In the genomic region with DNA sequence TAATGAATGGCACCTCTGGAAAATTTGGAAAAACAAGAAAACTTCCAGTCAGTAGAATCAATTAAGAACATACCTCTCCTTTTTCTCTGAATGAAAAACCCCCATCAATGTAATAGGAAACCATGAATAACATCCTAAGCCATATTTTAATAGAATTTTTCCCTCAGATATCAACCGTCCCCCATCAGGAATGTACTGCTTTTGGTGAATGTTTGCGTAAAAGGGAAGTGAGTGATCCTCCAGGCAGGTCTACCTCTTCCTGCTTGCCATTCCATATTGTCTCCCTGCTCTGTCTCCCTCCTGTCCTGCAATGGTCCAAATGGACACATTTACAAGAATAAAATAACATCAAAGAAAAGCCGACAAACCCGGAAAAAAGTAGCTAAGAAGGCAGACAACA, we compare ENCODE assay signal across 24 cellular contexts. TPM values are rescaled to one million over a fixed set of nuclear protein-coding genes. Genes with fewer than 3 reads are reported as not detected.
DNase-seq lines count a peak whose midpoint lies in the region; ATAC-seq and TF ChIP-seq lines count a peak whose summit lies in the region.
"Had no signal": no experiment of that assay in that cellular context is flagged by ENCODE, and none has a peak within 500 bp of the region (broad histone marks: within the 10 kb centered on the region; RNA-seq: fewer than 3 reads in every experiment).

No MANE protein-coding gene starts in this region.

- in situ Hi-C loops in GM23248 (cut with MboI): no loop called here

- no peaks in the 10 kb centered on the region for H3K9me2 ChIP-seq in GM23248 (ENCODE audit: insufficient read depth)

- no peak for TF ChIP-seq CTCF in RWPE2 (IDR thresholded peaks at IDR 0.05; ENCODE audit: poor library complexity, severe bottlenecking)

- peak; percentile 98 for ATAC-seq in RWPE2 (ENCODE audit: low read depth)
- ATAC-seq in GM19035 (IDR thresholded peaks at IDR 0.05; ENCODE audit: unreplicated experiment): no peak
- ATAC-seq: GM12878, T-cell had no signal

- H3K9me3 ChIP-seq in GM23248 (ENCODE audit: low read depth) (no peaks in the 10 kb centered on the region), RWPE2 (ENCODE audit: severe bottlenecking) (no peaks in the 10 kb centered on the region)

- no peaks in the 10 kb centered on the region for H3K79me2 ChIP-seq in GM23248 (ENCODE audit: insufficient read depth)

- WGBS in GM23248 (ENCODE audit: low coverage in 1 of 2, low lambda C conversion rate in 2 of 2, missing lambda C conversion rate in 2 of 2), 2 experiments: 35 to 47% methylated on average over 4 of the region's 4 CpGs

- no peaks in the 10 kb centered on the region for H3K36me3 ChIP-seq in GM23248 (ENCODE audit: low read depth)
- H3K36me3 ChIP-seq in RWPE2 (ENCODE audit: low read depth): no peaks in the 10 kb centered on the region
- H3K36me3 ChIP-seq: breast epithelium had no signal

- H3K4me2 ChIP-seq in GM23248 (ENCODE audit: unreplicated experiment): peak overlapping the region; percentile 35
- H3K4me2 ChIP-seq: GM23338 had no signal

- H3K4me3 ChIP-seq in GM23248 (no peak overlapping the region), RWPE2 (ENCODE audit: severe bottlenecking) (no peak overlapping the region)
- H3K4me3 ChIP-seq: breast epithelium, dorsolateral prefrontal cortex, GM12878, GM23338 had no signal

- H3K9ac ChIP-seq in GM23248: no peak overlapping the region

- 0 out of 2 replicates have a peak, but pooled peaks cover 7% of the 10 kb centered on the region for H3F3A ChIP-seq in GM23248 (ENCODE audit: insufficient read depth)

- peak overlapping the region; percentile 54 for H2AFZ ChIP-seq in GM23248

- H3K4me1 ChIP-seq in GM23248 (ENCODE audit: insufficient read depth): peaks cover 12% of the 10 kb centered on the region; the same call in 1 of the 2 replicates
- H3K4me1 ChIP-seq in RWPE2 (ENCODE audit: insufficient read depth, poor library complexity, severe bottlenecking): peaks cover 12% of the 10 kb centered on the region
- H3K4me1 ChIP-seq: breast epithelium had no signal

- H4K20me1 ChIP-seq in GM23248 (ENCODE audit: insufficient read depth): no peaks in the 10 kb centered on the region

- 0 out of 2 replicates have a peak, but pooled peaks cover 8% of the 10 kb centered on the region for H3K27me3 ChIP-seq in GM23248 (replicated peaks; ENCODE audit: insufficient read depth)
- no peaks in the 10 kb centered on the region for H3K27me3 ChIP-seq in RWPE2 (ENCODE audit: insufficient read depth, poor library complexity, severe bottlenecking)

- H3K27ac ChIP-seq in GM23248: no peak overlapping the region
- H3K27ac ChIP-seq in RWPE2 (ENCODE audit: poor library complexity, severe bottlenecking): peak overlapping the region; percentile 66
- H3K27ac ChIP-seq: breast epithelium, dorsolateral prefrontal cortex, epithelial cell of prostate had no signal

- DNase-seq in GM23248: peak; percentile 38
- DNase-seq in RWPE2 (ENCODE audit: low spot score): no peak
- peak; percentile 88 to 94 for DNase-seq in dermis microvascular lymphatic vessel endothelial cell (ENCODE audit: low read depth in 2 of 2)
- peak; percentile 89 for DNase-seq in pulmonary artery endothelial cell (ENCODE audit: low read depth, low spot score)
- no peak for DNase-seq in NCI-H1092 treated with DMSO at 0.1 percent for 48 hours (lab: John Stamatoyannopoulos, UW)
- no peak for DNase-seq in NCI-H1417 treated with DMSO at 0.1 percent for 48 hours (lab: John Stamatoyannopoulos, UW)
- DNase-seq: activated CD4-positive, alpha-beta T cell treated with anti-CD3 and anti-CD28 coated beads for 4 hours; activated naive CD8-positive, alpha-beta T cell treated with anti-CD3 and anti-CD28 coated beads, Interleukin-2, amount 10 ng/mL, durations not matched to agents 7 days and 5 days; CD4-positive, alpha-beta memory T cell; DMS153; dorsolateral prefrontal cortex; NCI-H1436; NCI-H2171 treated with DMSO at 0.1 percent for 48 hours; nephron progenitor cell; posterior cingulate gyrus; SHP77; stimulated activated CD4-positive, alpha-beta T cell treated with anti-CD3 and anti-CD28 coated beads, Interleukin-1b, Interleukin-23, amount 100 ng/mL, for 48 hours; stimulated activated naive CD4-positive, alpha-beta T cell; T-cell had no signal

RNA-seq across cellular contexts. Expression of a gene that starts 30.8 kb away (rescaled TPM):
- 0.65 TPM in 1 of 2 replicates, not detected in the other for total RNA-seq in GM23248 (2014; rRNA removed; shearing (Covaris generic))
- 0.08 TPM in 1 of 2 replicates, not detected in the other for polyA plus RNA-seq in GM23248 (2016; fragmentation: Nextera tagmentation; extraction: Ambion mirVana)
- total RNA-seq in dermis microvascular lymphatic vessel endothelial cell (15.7 and 28.7 TPM in 2 replicates), pulmonary artery endothelial cell (0.46 and 1.8 TPM in 2 replicates)

RNA-seq across cellular contexts. Expression of a gene that starts 32.4 kb away (rescaled TPM):
- total RNA-seq in GM23248 (2014; rRNA removed; shearing (Covaris generic)): 20.4 and 22.3 TPM in 2 replicates
- 17.5 and 21.5 TPM in 2 replicates for polyA plus RNA-seq in GM23248 (2016; fragmentation: Nextera tagmentation; extraction: Ambion mirVana)
- total RNA-seq in dermis microvascular lymphatic vessel endothelial cell (19.5 and 21.5 TPM in 2 replicates), pulmonary artery endothelial cell (21.0 and 31.7 TPM in 2 replicates)

Comparison
In these comparisons a context has a peak if more than half of its experiments do, and no peak if none do; other contexts are left out.
1. DNase-seq: peak in GM23248 (single experiment), dermis microvascular lymphatic vessel endothelial cell (2 of 2) and pulmonary artery endothelial cell (single experiment); none in RWPE2 (single experiment), NCI-H1092 treated with DMSO at 0.1 percent for 48 hours (single experiment) and NCI-H1417 treated with DMSO at 0.1 percent for 48 hours (single experiment).